In genomic region chr21:37219766-37220432, GRCh38 we compare ENCODE assay signal across 9 cellular contexts. TPM values are rescaled to one million over a fixed set of nuclear protein-coding genes. Genes with fewer than 3 reads are reported as not detected.
DNase-seq lines count a peak whose midpoint lies in the region; ATAC-seq, FAIRE-seq and TF ChIP-seq lines count a peak whose summit lies in the region.
"Had no signal": no experiment of that assay in that cellular context is flagged by ENCODE, and none has a peak within 500 bp of the region (broad histone marks: within the 10 kb centered on the region; RNA-seq: fewer than 3 reads in every experiment).

No MANE protein-coding gene starts in this region.

- peaks cover 18% of the 10 kb centered on the region for H3F3A ChIP-seq in SK-N-SH (replicated peaks; ENCODE audit: insufficient read depth)

- peak overlapping the region; percentile 74 to 96; a peak in 3 of 4 replicates for H3K27ac ChIP-seq in SK-N-SH (ENCODE audit: low read depth in 2 of 2, low read length in 1 of 2)

- TF ChIP-seq POLR2A in H54 (IDR thresholded peaks at IDR 0.05; ENCODE audit: low read depth, low read length) = no peak; the same call in 1 of the 2 replicates

- H3K4me3 ChIP-seq in SK-N-SH (ENCODE audit: low read depth in 2 of 2, low read length in 1 of 2) = peak overlapping the region; percentile 65 to 88
- peak overlapping the region; percentile 69 for H3K4me3 ChIP-seq in epithelial cell of esophagus (ENCODE audit: low read length)
- H3K4me3 ChIP-seq in skeletal muscle cell (ENCODE audit: low read depth, low read length) = peak overlapping the region; percentile 67

- TF ChIP-seq CTCF in SK-N-SH (IDR thresholded peaks at IDR 0.05) (no peak), epithelial cell of esophagus (IDR thresholded peaks at IDR 0.05; ENCODE audit: insufficient read depth, low read depth, low read length, missing control alignments) (no peak)

- peaks cover 10 to 13% of the 10 kb centered on the region in 2 experiments for H3K36me3 ChIP-seq in SK-N-SH (replicated peaks in 1 of 2; ENCODE audit: control insufficient read depth in 1 of 2, insufficient read depth in 2 of 2, low read length in 1 of 2)

- POLR2A ChIA-PET in SK-N-SH (lab: Yijun Ruan, JAX) = interaction anchor here (1.0 kb wide), 1 partner anchor 53 kb away, joined by 3 read pairs; no protein-coding TSS in a partner anchor

- FAIRE-seq in H54 (lab: Jason Lieb, UNC) = no peak
- FAIRE-seq: G401.6 had no signal

- peak overlapping the region; percentile 74; the same call in 1 of the 2 replicates for H3K9ac ChIP-seq in SK-N-SH

- ATAC-seq in SK-N-SH treated with all-trans-retinoic acid at 6 μM for 48 hours (no peak), GM21737 (IDR thresholded peaks at IDR 0.05; ENCODE audit: unreplicated experiment) (no peak), HG02938 (IDR thresholded peaks at IDR 0.05; ENCODE audit: unreplicated experiment) (no peak)

- no peaks in the 10 kb centered on the region for H3K9me3 ChIP-seq in SK-N-SH

- no peak for TF ChIP-seq EP300 in SK-N-SH (IDR thresholded peaks at IDR 0.05; ENCODE audit: borderline replicate concordance in 1 of 2, low read depth in 1 of 2, low read length in 1 of 2)

- CTCF ChIA-PET in SK-N-SH (lab: Yijun Ruan, JAX) = interaction anchor here (0.6 to 1.3 kb wide), 6 partner anchors 10 to 456 kb away, joined by 3 to 4 read pairs (median 3); no protein-coding TSS in a partner anchor

- TF ChIP-seq RAD21 in SK-N-SH (IDR thresholded peaks at IDR 0.05; ENCODE audit: low read length) = no peak

- peak overlapping the region; percentile 97 for H2AFZ ChIP-seq in SK-N-SH (ENCODE audit: low read depth)

- 70% methylated on average over 13 of the region's 13 CpGs for WGBS in SK-N-SH (ENCODE audit: low lambda C conversion rate)

- peaks cover 0 to 19% of the 10 kb centered on the region in 2 experiments; a peak in 1 of 4 replicates for H3K4me1 ChIP-seq in SK-N-SH (ENCODE audit: control insufficient read depth in 1 of 2, insufficient read depth in 2 of 2, low read depth in 1 of 2, low read length in 1 of 2)

- DNase-seq in SK-N-SH (no peak), SK-N-DZ (ENCODE audit: low spot score) (peak; percentile 16), epithelial cell of esophagus (ENCODE audit: low read depth) (no peak), skeletal muscle cell (ENCODE audit: low read depth) (no peak), H54 (ENCODE audit: insufficient read length, low spot score) (no peak)

- peak overlapping the region; percentile 99 for H3K4me2 ChIP-seq in SK-N-SH

- H3K27me3 ChIP-seq in SK-N-SH (ENCODE audit: insufficient read depth) = no peaks in the 10 kb centered on the region

- H3K9me2 ChIP-seq in SK-N-SH = no peaks in the 10 kb centered on the region

- H3K79me2 ChIP-seq in SK-N-SH (ENCODE audit: insufficient read depth) = no peaks in the 10 kb centered on the region

- H4K20me1 ChIP-seq in SK-N-SH (ENCODE audit: insufficient read depth) = no peaks in the 10 kb centered on the region

TF ChIP-seq in SK-N-SH, 30 proteins besides CTCF, POLR2A, EP300 and RAD21:
- TF ChIP-seq MEF2A (IDR thresholded peaks at IDR 0.05; ENCODE audit: borderline replicate concordance, low read depth) (no peak), NRF1 (IDR thresholded peaks at IDR 0.05; ENCODE audit: low read depth, low read length) (0 out of 2 replicates have a peak, but pooled peaks have one; percentile 8)

TF ChIP-seq in SK-N-SH treated with all-trans-retinoic acid at 6 μM for 48 hours, 23 proteins besides CTCF, POLR2A, EP300 and RAD21:
- TF ChIP-seq OSR1 (CRISPR knock-in tag; IDR thresholded peaks at IDR 0.05) = no peak
- no peak for TF ChIP-seq BACH2 (CRISPR knock-in tag; IDR thresholded peaks at IDR 0.05; ENCODE audit: borderline replicate concordance)
- TF ChIP-seq ARNTL (CRISPR knock-in tag; IDR thresholded peaks at IDR 0.05; ENCODE audit: borderline replicate concordance, low read depth) = no peak

RNA-seq across cellular contexts. Expression of gene VPS26C, which starts 47.2 kb away (rescaled TPM):
- 34.8 and 42.2 TPM in 2 replicates for polyA plus RNA-seq in SK-N-SH (2012; rRNA removed)
- 31.4 and 37.4 TPM in 2 replicates for polyA plus RNA-seq in SK-N-SH (2012; cell fraction: cytosol; rRNA removed)
- 32.8 and 44.7 TPM in 2 replicates for polyA plus RNA-seq in SK-N-SH (2012; cell fraction: nucleus; rRNA removed)
- 39.8 and 47.4 TPM in 2 replicates for polyA plus RNA-seq in SK-N-DZ (2014; cell fraction: cytosol; rRNA removed)
- 30.2 and 40.5 TPM in 2 replicates for polyA plus RNA-seq in SK-N-DZ (2014; cell fraction: nucleus; rRNA removed)
